23 cellular contexts compared by ENCODE assay signal in the genomic region with DNA sequence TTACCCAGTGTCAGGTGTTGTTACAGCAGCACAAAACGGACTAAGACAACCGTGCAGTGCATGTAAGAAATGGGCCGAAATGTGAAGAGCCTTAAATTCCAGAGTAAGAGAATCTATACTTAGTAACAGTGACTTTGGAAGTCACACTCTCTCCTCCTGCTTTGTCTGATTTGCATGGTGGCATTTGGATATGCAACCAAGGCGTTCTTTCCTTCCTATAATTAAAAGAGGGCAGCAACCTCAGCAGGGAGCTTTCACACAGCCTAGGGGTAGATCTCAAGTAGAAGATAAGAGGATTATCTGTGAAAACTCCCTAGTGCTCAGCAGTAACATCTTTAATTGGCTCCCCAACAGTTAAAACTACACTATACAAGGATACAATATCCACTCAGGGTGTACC. TPM values are rescaled to one million over a fixed set of nuclear protein-coding genes. Genes with fewer than 3 reads are reported as not detected.
DNase-seq lines count a peak whose midpoint lies in the region; ATAC-seq and TF ChIP-seq lines count a peak whose summit lies in the region.
"Had no signal": no experiment of that assay in that cellular context is flagged by ENCODE, and none has a peak within 500 bp of the region (broad histone marks: within the 10 kb centered on the region; RNA-seq: fewer than 3 reads in every experiment).

No MANE protein-coding gene starts in this region.

- peak overlapping the region; percentile 88; the same call in 1 of the 2 replicates for H3K27ac ChIP-seq in SK-N-MC
- H3K27ac ChIP-seq in left ventricle myocardium inferior (replicated peaks): peak overlapping the region; percentile 76
- H3K27ac ChIP-seq: esophagus muscularis mucosa, thyroid gland had no signal

- peaks cover 55% of the 10 kb centered on the region for H3K4me1 ChIP-seq in left ventricle myocardium inferior

- intact Hi-C loops in left ventricle myocardium inferior (cut with micrococcal nuclease): no loop called here

- no peaks in the 10 kb centered on the region for H3K9me3 ChIP-seq in SK-N-MC (ENCODE audit: low read depth, low read length)
- peaks cover 10% of the 10 kb centered on the region for H3K9me3 ChIP-seq in left ventricle myocardium inferior (replicated peaks)
- H3K9me3 ChIP-seq: thyroid gland had no signal

- no peak overlapping the region for H3K4me3 Mint-ChIP-seq in endothelial cell (ENCODE audit: unreplicated experiment)
- H3K4me3 Mint-ChIP-seq: activated CD4-positive, alpha-beta T cell treated with anti-CD3 and anti-CD28 coated beads for 36 hours; activated naive CD4-positive, alpha-beta T cell treated with anti-CD3 and anti-CD28 coated beads, Interleukin-2, amount 50 U/mL, for 24 hours had no signal

- TF ChIP-seq CTCF in left ventricle myocardium inferior (IDR thresholded peaks at IDR 0.05; ENCODE audit: borderline replicate concordance) (no peak), retinal pigment epithelial cell (conservative IDR thresholded peaks at IDR 0.05; ENCODE audit: low read depth, low read length) (no peak), endothelial cell (IDR thresholded peaks at IDR 0.05; ENCODE audit: unreplicated experiment) (no peak)

- peaks cover 3% of the 10 kb centered on the region for H3K4me1 Mint-ChIP-seq in endothelial cell (ENCODE audit: unreplicated experiment)

- no peaks in the 10 kb centered on the region for H3K27me3 Mint-ChIP-seq in endothelial cell (ENCODE audit: unreplicated experiment)
- H3K27me3 Mint-ChIP-seq: activated CD4-positive, alpha-beta T cell treated with anti-CD3 and anti-CD28 coated beads for 36 hours; activated naive CD4-positive, alpha-beta T cell treated with anti-CD3 and anti-CD28 coated beads, Interleukin-2, amount 50 U/mL, for 24 hours had no signal

- H3K9me3 Mint-ChIP-seq in endothelial cell (ENCODE audit: unreplicated experiment): no peaks in the 10 kb centered on the region

- H3K36me3 ChIP-seq in SK-N-MC (ENCODE audit: insufficient read depth, low read length) (peaks cover 15% of the 10 kb centered on the region), left ventricle myocardium inferior (peaks cover 43% of the 10 kb centered on the region)

- H3K36me3 Mint-ChIP-seq in endothelial cell (ENCODE audit: low read depth, unreplicated experiment): peaks cover 26% of the 10 kb centered on the region

- H3K27ac Mint-ChIP-seq in endothelial cell (ENCODE audit: unreplicated experiment): no peak overlapping the region
- H3K27ac Mint-ChIP-seq: activated CD4-positive, alpha-beta T cell treated with anti-CD3 and anti-CD28 coated beads for 36 hours; activated naive CD4-positive, alpha-beta T cell treated with anti-CD3 and anti-CD28 coated beads, Interleukin-2, amount 50 U/mL, for 24 hours had no signal

- ATAC-seq in GM19455 (IDR thresholded peaks at IDR 0.05; ENCODE audit: unreplicated experiment) (no peak), GM21526 (IDR thresholded peaks at IDR 0.05; ENCODE audit: low FRiP score, unreplicated experiment) (no peak)
- ATAC-seq: activated CD4-positive, alpha-beta T cell treated with anti-CD3 and anti-CD28 coated beads for 36 hours; stimulated activated naive CD8-positive, alpha-beta T cell treated with anti-CD3 and anti-CD28 coated beads, Interleukin-15, Interleukin-2, amounts not matched to agents 100 U/mL and 50 U/mL, for 24 hours had no signal

- no peak overlapping the region for H3K9ac ChIP-seq in SK-N-MC (ENCODE audit: insufficient read length)

- DNase-seq in DMS 273 (lab: John Stamatoyannopoulos, UW; ENCODE audit: unreplicated experiment) (peak; percentile 21), DMS 273 treated with DMSO at 0.1 percent for 48 hours (lab: John Stamatoyannopoulos, UW) (no peak), SK-N-MC (ENCODE audit: low read depth, low spot score) (peak; percentile 67), left ventricle myocardium inferior (no peak), retinal pigment epithelial cell (ENCODE audit: low read depth) (peak; percentile 13), endothelial cell (ENCODE audit: low spot score) (no peak)
- DNase-seq: 8988T; activated CD4-positive, alpha-beta T cell treated with anti-CD3 and anti-CD28 coated beads for 36 hours; activated CD8-positive, alpha-beta memory T cell treated with anti-CD3 and anti-CD28 coated beads for 24 hours; activated T-cell treated with anti-CD3 and anti-CD28 coated beads, Interleukin-2, amount 50 U/mL, for 48 hours; effector CD8-positive, alpha-beta T cell; NCI-H1417; NCI-H2081 treated with DMSO at 0.1 percent for 48 hours; NCI-H510A treated with DMSO at 0.1 percent for 48 hours; occipital lobe; stimulated activated CD4-positive, alpha-beta T cell treated with anti-CD3 and anti-CD28 coated beads, Interleukin-4, amount 100 ng/mL, for 24 hours; stimulated activated naive CD8-positive, alpha-beta T cell treated with anti-CD3 and anti-CD28 coated beads, Interleukin-15, Interleukin-2, amounts not matched to agents 100 U/mL and 50 U/mL, for 24 hours; thyroid gland had no signal

- H3K27me3 ChIP-seq in left ventricle myocardium inferior (ENCODE audit: low read depth): no peaks in the 10 kb centered on the region
- H3K27me3 ChIP-seq: esophagus muscularis mucosa, thyroid gland had no signal

- H3K4me3 ChIP-seq in SK-N-MC: peak overlapping the region; percentile 62
- no peak overlapping the region for H3K4me3 ChIP-seq in left ventricle myocardium inferior
- H3K4me3 ChIP-seq in retinal pigment epithelial cell (ENCODE audit: low read length): no peak overlapping the region
- H3K4me3 ChIP-seq: esophagus muscularis mucosa, lung, thyroid gland had no signal

RNA-seq across cellular contexts. Expression of a gene that starts 16.5 kb away (rescaled TPM):
- total RNA-seq in left ventricle myocardium inferior (23.4 TPM), endothelial cell (ENCODE audit: unreplicated experiment) (86.2 TPM)

RNA-seq across cellular contexts. Expression of a gene that starts 31.1 kb away (rescaled TPM):
- total RNA-seq in left ventricle myocardium inferior (89.0 TPM), endothelial cell (ENCODE audit: unreplicated experiment) (87.8 TPM)

RNA-seq across cellular contexts. Expression of a gene that starts 37.4 kb away (rescaled TPM):
- 21.3 TPM for total RNA-seq in left ventricle myocardium inferior
- total RNA-seq in endothelial cell (ENCODE audit: unreplicated experiment): 31.1 TPM

Comparison
In these comparisons a context has a peak if more than half of its experiments do, and no peak if none do; other contexts are left out.
1. DNase-seq: peak in DMS 273 (single experiment), SK-N-MC (single experiment) and retinal pigment epithelial cell (single experiment); none in DMS 273 treated with DMSO at 0.1 percent for 48 hours (single experiment), left ventricle myocardium inferior (single experiment) and endothelial cell (single experiment).